In genomic region chr17:17036520-17036998, GRCh38 we compare ENCODE assay signal across 8 cellular contexts. TPM values are rescaled to one million over a fixed set of nuclear protein-coding genes. Genes with fewer than 3 reads are reported as not detected.
DNase-seq lines count a peak whose midpoint lies in the region; ATAC-seq and TF ChIP-seq lines count a peak whose summit lies in the region.

No MANE protein-coding gene starts in this region.

- no peak for TF ChIP-seq CTCF in RWPE1 (conservative IDR thresholded peaks at IDR 0.05; ENCODE audit: low read depth)
- TF ChIP-seq CTCF in psoas muscle (IDR thresholded peaks at IDR 0.05): no peak

- no peak overlapping the region for H3K4me3 ChIP-seq in psoas muscle

- ATAC-seq in Right ventricle myocardium superior (ENCODE audit: poor library complexity): peak; percentile 71
- ATAC-seq in psoas muscle: peak; percentile 77 to 90 (median 87)

- POLR2A ChIA-PET in RWPE1 (lab: Yijun Ruan, JAX; ENCODE audit: low non-redundant PET): no interaction called here

- H3K4me1 ChIP-seq in psoas muscle: peaks cover 39% of the 10 kb centered on the region

- DNase-seq in Daoy (ENCODE audit: low read depth) (peak; percentile 71), RWPE1 (ENCODE audit: low spot score) (no peak), Right ventricle myocardium superior (peak; percentile 62), psoas muscle (peak; percentile 84 to 94), NCI-H774 (lab: John Stamatoyannopoulos, UW) (no peak), NK-92 (lab: John Stamatoyannopoulos, UW; ENCODE audit: unreplicated experiment) (no peak)
- no peak for DNase-seq in activated CD8-positive, alpha-beta memory T cell treated with anti-CD3 and anti-CD28 coated beads, Interleukin-2, amount 50 U/mL, for 4 hours
- no peak for DNase-seq in stimulated activated CD4-positive, alpha-beta T cell treated with anti-CD3 and anti-CD28 coated beads, Interleukin-15, amount 100 ng/mL, for 24 hours

- no peaks in the 10 kb centered on the region for H3K36me3 ChIP-seq in psoas muscle (ENCODE audit: insufficient read depth in 1 of 2, low read depth in 1 of 2)

- intact Hi-C loops in Right ventricle myocardium superior (cut with DNase I): no loop called here
- intact Hi-C loops in psoas muscle (cut with DNase I): loop anchor here in 1 of 2 donors (10.0 kb wide), 1 partner anchor 178 kb away; no protein-coding TSS in a partner anchor

- peak overlapping the region; percentile 53 for H3K27ac ChIP-seq in RWPE1
- peak overlapping the region; percentile 92 for H3K27ac ChIP-seq in psoas muscle

- H3K9me3 ChIP-seq in psoas muscle: no peaks in the 10 kb centered on the region

- WGBS in psoas muscle, 3 donors: 20 to 36% (median 25%) methylated on average over 10 of the region's 10 CpGs

- H3K27me3 ChIP-seq in psoas muscle (ENCODE audit: insufficient read depth in 3 of 3, low read length in 2 of 3): no peaks in the 10 kb centered on the region

- CTCF ChIA-PET in RWPE1 (lab: Yijun Ruan, JAX): interaction anchor here (0.5 kb wide), 1 partner anchor 31 kb away, joined by 5 read pairs; no protein-coding TSS in a partner anchor

RNA-seq across cellular contexts. Expression of gene MPRIP, which starts 5.7 kb away (rescaled TPM):
- total RNA-seq in Daoy (2014; rRNA removed; shearing (Covaris generic)): 135 and 150 TPM in 2 replicates
- total RNA-seq in Right ventricle myocardium superior: 280 TPM
- 100 to 1,000 TPM; 228 to 322 (median 258) TPM for total RNA-seq in psoas muscle
- 100 to 1,000 TPM; 142 to 270 (median 184) TPM for polyA plus RNA-seq in psoas muscle

Comparison
In these comparisons a context has a peak if more than half of its experiments do, and no peak if none do; other contexts are left out.
1. DNase-seq: peak in Daoy (single experiment), Right ventricle myocardium superior (single experiment) and psoas muscle (2 of 2); none in RWPE1 (single experiment), activated CD8-positive, alpha-beta memory T cell treated with anti-CD3 and anti-CD28 coated beads, Interleukin-2, amount 50 U/mL, for 4 hours (single experiment), NCI-H774 (single experiment), NK-92 (single experiment) and stimulated activated CD4-positive, alpha-beta T cell treated with anti-CD3 and anti-CD28 coated beads, Interleukin-15, amount 100 ng/mL, for 24 hours (single experiment).